In the genomic region with DNA sequence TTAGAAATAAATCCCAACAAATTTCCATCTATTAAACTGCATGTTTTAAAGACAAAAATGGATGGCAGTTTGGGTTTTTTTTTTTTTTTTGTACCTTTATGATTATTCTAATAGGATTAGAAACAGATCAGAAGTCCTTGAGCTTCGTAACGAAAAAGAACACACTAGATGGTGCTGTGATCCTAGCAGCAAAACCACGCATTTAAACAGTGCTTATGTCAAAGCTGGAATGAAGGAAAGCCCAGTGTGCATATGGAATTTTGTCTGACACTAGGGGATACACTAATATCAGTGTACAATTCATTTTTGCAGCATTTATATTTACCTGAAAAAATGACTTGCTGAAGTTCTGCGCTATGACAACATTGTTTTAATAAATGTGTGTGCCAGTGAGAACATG, we compare ENCODE assay signal across 1 cellular context.
TF ChIP-seq lines count a peak whose summit lies in the region.

No MANE protein-coding gene starts in this region.

TF ChIP-seq in H1, 55 proteins besides CTCF, POLR2A, EP300 and RAD21:
- TF ChIP-seq SIX5 (IDR thresholded peaks at IDR 0.05; ENCODE audit: low read depth, low read length) (no peak), MAFK (IDR thresholded peaks at IDR 0.05; ENCODE audit: low read depth, low read length) (no peak), BCL11A (IDR thresholded peaks at IDR 0.05; ENCODE audit: low read depth in 2 of 2, low read length in 2 of 2) (no peak), GABPA (IDR thresholded peaks at IDR 0.05; ENCODE audit: borderline replicate concordance, insufficient read depth, low read length) (no peak)
